13 cellular contexts compared by ENCODE assay signal in genomic region chr16:22353933-22354541, GRCh38. TPM values are rescaled to one million over a fixed set of nuclear protein-coding genes. Genes with fewer than 3 reads are reported as not detected.
DNase-seq lines count a peak whose midpoint lies in the region; ATAC-seq and TF ChIP-seq lines count a peak whose summit lies in the region.
"Had no signal": no experiment of that assay in that cellular context is flagged by ENCODE, and none has a peak within 500 bp of the region (broad histone marks: within the 10 kb centered on the region; RNA-seq: fewer than 3 reads in every experiment).

No MANE protein-coding gene starts in this region.

- H3K27ac Mint-ChIP-seq in activated naive CD4-positive, alpha-beta T cell treated with anti-CD3 and anti-CD28 coated beads, Interleukin-2, amount 50 U/mL, for 24 hours = peak overlapping the region; percentile 76
- peak overlapping the region; percentile 26 for H3K27ac Mint-ChIP-seq in activated naive CD8-positive, alpha-beta T cell treated with anti-CD3 and anti-CD28 coated beads, Interleukin-2, amount 10 ng/mL, durations not matched to agents 7 days and 5 days

- H3K9me3 ChIP-seq in right lobe of liver = no peaks in the 10 kb centered on the region
- no peaks in the 10 kb centered on the region for H3K9me3 ChIP-seq in gastroesophageal sphincter
- no peaks in the 10 kb centered on the region for H3K9me3 ChIP-seq in testis

- TF ChIP-seq CTCF in right lobe of liver (IDR thresholded peaks at IDR 0.05) (no peak), gastroesophageal sphincter (IDR thresholded peaks at IDR 0.05) (no peak), testis (IDR thresholded peaks at IDR 0.05) (no peak)

- H3K9me3 Mint-ChIP-seq in activated naive CD4-positive, alpha-beta T cell treated with anti-CD3 and anti-CD28 coated beads, Interleukin-2, amount 50 U/mL, for 24 hours = no peaks in the 10 kb centered on the region
- H3K9me3 Mint-ChIP-seq in activated naive CD8-positive, alpha-beta T cell treated with anti-CD3 and anti-CD28 coated beads, Interleukin-2, amount 10 ng/mL, durations not matched to agents 7 days and 5 days = peaks cover 3% of the 10 kb centered on the region
- H3K9me3 Mint-ChIP-seq: activated T-cell treated with anti-CD3 and anti-CD28 coated beads, Interleukin-2, amount 50 U/mL, for 4 hours had no signal

- no peak for TF ChIP-seq EP300 in gastroesophageal sphincter (IDR thresholded peaks at IDR 0.05)

- H3K36me3 ChIP-seq in right lobe of liver (peaks cover 0 to 7% (median 3%) of the 10 kb centered on the region in 4 donors), gastroesophageal sphincter (peaks cover 0 to 34% of the 10 kb centered on the region in 2 donors), testis (ENCODE audit: low read depth, missing control alignments) (no peaks in the 10 kb centered on the region)

- peak overlapping the region; percentile 56 for H3K4me3 Mint-ChIP-seq in activated naive CD4-positive, alpha-beta T cell treated with anti-CD3 and anti-CD28 coated beads, Interleukin-2, amount 50 U/mL, for 24 hours
- H3K4me3 Mint-ChIP-seq in activated naive CD8-positive, alpha-beta T cell treated with anti-CD3 and anti-CD28 coated beads, Interleukin-2, amount 10 ng/mL, durations not matched to agents 7 days and 5 days = no peak overlapping the region
- H3K4me3 Mint-ChIP-seq: activated T-cell treated with anti-CD3 and anti-CD28 coated beads, Interleukin-2, amount 50 U/mL, for 4 hours had no signal

- peaks cover 22% of the 10 kb centered on the region for H3K36me3 Mint-ChIP-seq in activated naive CD4-positive, alpha-beta T cell treated with anti-CD3 and anti-CD28 coated beads, Interleukin-2, amount 50 U/mL, for 24 hours
- peaks cover 32% of the 10 kb centered on the region for H3K36me3 Mint-ChIP-seq in activated naive CD8-positive, alpha-beta T cell treated with anti-CD3 and anti-CD28 coated beads, Interleukin-2, amount 10 ng/mL, durations not matched to agents 7 days and 5 days

- intact Hi-C loops in right lobe of liver (cut with DNase I) = no loop called here
- intact Hi-C loops in testis (cut with DNase I; ENCODE audit: low total_unique reads) = no loop called here

- TF ChIP-seq POLR2A in right lobe of liver (IDR thresholded peaks at IDR 0.05) (no peak), gastroesophageal sphincter (IDR thresholded peaks at IDR 0.05) (no peak), testis (IDR thresholded peaks at IDR 0.05) (no peak)

- peaks cover 72% of the 10 kb centered on the region for H3K4me1 Mint-ChIP-seq in activated naive CD4-positive, alpha-beta T cell treated with anti-CD3 and anti-CD28 coated beads, Interleukin-2, amount 50 U/mL, for 24 hours
- peaks cover 43% of the 10 kb centered on the region for H3K4me1 Mint-ChIP-seq in activated naive CD8-positive, alpha-beta T cell treated with anti-CD3 and anti-CD28 coated beads, Interleukin-2, amount 10 ng/mL, durations not matched to agents 7 days and 5 days

- no peaks in the 10 kb centered on the region for H3K27me3 Mint-ChIP-seq in activated naive CD4-positive, alpha-beta T cell treated with anti-CD3 and anti-CD28 coated beads, Interleukin-2, amount 50 U/mL, for 24 hours
- H3K27me3 Mint-ChIP-seq in activated naive CD8-positive, alpha-beta T cell treated with anti-CD3 and anti-CD28 coated beads, Interleukin-2, amount 10 ng/mL, durations not matched to agents 7 days and 5 days = no peaks in the 10 kb centered on the region

- H3K27ac ChIP-seq in right lobe of liver = peak overlapping the region; percentile 61 to 82 (median 78)
- peak overlapping the region in 2 of 4 donors; percentile 5 to 61 for H3K27ac ChIP-seq in gastroesophageal sphincter
- H3K27ac ChIP-seq in testis = no peak overlapping the region

- ATAC-seq in activated naive CD8-positive, alpha-beta T cell treated with anti-CD3 and anti-CD28 coated beads, Interleukin-2, amount 10 ng/mL, durations not matched to agents 7 days and 5 days (ENCODE audit: low read depth) = no peak
- peak; percentile 84 to 93 (median 90) for ATAC-seq in right lobe of liver
- ATAC-seq in gastroesophageal sphincter = no peak
- ATAC-seq: left ventricle myocardium superior had no signal

- POLR2A ChIA-PET in activated naive CD8-positive, alpha-beta T cell treated with anti-CD3 and anti-CD28 coated beads, Interleukin-2, amount 10 ng/mL, durations not matched to agents 7 days and 5 days (lab: Charles Lee) = interaction anchor here (8.4 kb wide), 1 partner anchor 17 kb away, joined by 108 read pairs; the partner anchor contains the start of gene CDR2

- H3K27me3 ChIP-seq in right lobe of liver (no peaks in the 10 kb centered on the region), gastroesophageal sphincter (no peaks in the 10 kb centered on the region), testis (no peaks in the 10 kb centered on the region)

- peaks cover 0 to 24% (median 9%) of the 10 kb centered on the region in 4 donors for H3K4me1 ChIP-seq in right lobe of liver
- H3K4me1 ChIP-seq in gastroesophageal sphincter = peaks cover 5 to 35% (median 11%) of the 10 kb centered on the region in 3 donors
- H3K4me1 ChIP-seq in testis = peaks cover 4% of the 10 kb centered on the region

- no peak overlapping the region for H3K4me3 ChIP-seq in right lobe of liver
- H3K4me3 ChIP-seq in gastroesophageal sphincter = no peak overlapping the region
- no peak overlapping the region for H3K4me3 ChIP-seq in testis

- no peak for DNase-seq in activated naive CD4-positive, alpha-beta T cell treated with Interleukin-2 at 50 U/mL for 16 hours
- no peak for DNase-seq in activated naive CD8-positive, alpha-beta T cell treated with anti-CD3 and anti-CD28 coated beads, Interleukin-2, amount 10 ng/mL, durations not matched to agents 7 days and 5 days
- DNase-seq in right lobe of liver = peak in 1 of 3 donors; percentile 78
- no peak for DNase-seq in HUDEP-2 (lab: John Stamatoyannopoulos, UW; ENCODE audit: unreplicated experiment in 76 of 76)
- no peak for DNase-seq in AG08395 (ENCODE audit: low spot score)
- no peak for DNase-seq in testis
- DNase-seq: activated T-cell treated with anti-CD3 and anti-CD28 coated beads, Interleukin-2, amount 50 U/mL, for 4 hours; left ventricle myocardium superior; NCI-H1694 treated with DMSO at 0.1 percent for 48 hours; SHP77 treated with DMSO at 0.1 percent for 48 hours; stimulated activated CD4-positive, alpha-beta T cell treated with anti-CD3 and anti-CD28 coated beads, Interleukin-2, amount 100 ng/mL, for 24 hours had no signal

- WGBS in right lobe of liver (ENCODE audit: insufficient coverage, low coverage, low lambda C conversion rate, missing lambda C conversion rate) = 20% methylated on average over 5 of the region's 5 CpGs
- 41 to 55% methylated on average over 5 of the region's 5 CpGs for WGBS in gastroesophageal sphincter (ENCODE audit: low coverage in 1 of 2), 2 donors
- WGBS in testis, 2 donors = 61 to 65% methylated on average over 5 of the region's 5 CpGs

RNA-seq across cellular contexts. Expression of gene CDR2, which starts 20.4 kb away (rescaled TPM):
- total RNA-seq in activated naive CD8-positive, alpha-beta T cell treated with anti-CD3 and anti-CD28 coated beads, Interleukin-2, amount 10 ng/mL, durations not matched to agents 7 days and 5 days = 10 to 100 TPM; 42.2 to 48.6 TPM
- total RNA-seq in right lobe of liver (10 to 100 TPM in 5 of 6 experiments, 1 to 10 TPM in 1; 8.2 to 16.8 (median 14.2) TPM), gastroesophageal sphincter (10 to 100 TPM; 36.1 to 48.3 (median 41.7) TPM), testis (10 to 100 TPM; 56.8 to 63.7 TPM)
- polyA plus RNA-seq in testis (ENCODE audit: insufficient read depth, low read depth, low replicate concordance) = 133 TPM

RNA-seq across cellular contexts. Expression of gene POLR3E, which starts 56.8 kb away (rescaled TPM):
- 10 to 100 TPM; 53.2 to 56.9 TPM for total RNA-seq in activated naive CD8-positive, alpha-beta T cell treated with anti-CD3 and anti-CD28 coated beads, Interleukin-2, amount 10 ng/mL, durations not matched to agents 7 days and 5 days
- total RNA-seq in right lobe of liver (10 to 100 TPM; 15.8 to 35.7 (median 26.9) TPM), gastroesophageal sphincter (10 to 100 TPM; 34.9 to 55.4 (median 48.3) TPM), testis (10 to 100 TPM; 61.7 to 76.2 TPM)
- 59.4 TPM for polyA plus RNA-seq in testis (ENCODE audit: insufficient read depth, low read depth, low replicate concordance)

Comparison
In these comparisons a context has a peak if more than half of its experiments do, and no peak if none do; other contexts are left out.
1. ATAC-seq: peak in right lobe of liver (4 of 4); none in activated naive CD8-positive, alpha-beta T cell treated with anti-CD3 and anti-CD28 coated beads, Interleukin-2, amount 10 ng/mL, durations not matched to agents 7 days and 5 days (single experiment) and gastroesophageal sphincter (single experiment).
2. H3K27ac ChIP-seq: peak in right lobe of liver (3 of 3); none in testis (0 of 2).